In the genomic region with DNA sequence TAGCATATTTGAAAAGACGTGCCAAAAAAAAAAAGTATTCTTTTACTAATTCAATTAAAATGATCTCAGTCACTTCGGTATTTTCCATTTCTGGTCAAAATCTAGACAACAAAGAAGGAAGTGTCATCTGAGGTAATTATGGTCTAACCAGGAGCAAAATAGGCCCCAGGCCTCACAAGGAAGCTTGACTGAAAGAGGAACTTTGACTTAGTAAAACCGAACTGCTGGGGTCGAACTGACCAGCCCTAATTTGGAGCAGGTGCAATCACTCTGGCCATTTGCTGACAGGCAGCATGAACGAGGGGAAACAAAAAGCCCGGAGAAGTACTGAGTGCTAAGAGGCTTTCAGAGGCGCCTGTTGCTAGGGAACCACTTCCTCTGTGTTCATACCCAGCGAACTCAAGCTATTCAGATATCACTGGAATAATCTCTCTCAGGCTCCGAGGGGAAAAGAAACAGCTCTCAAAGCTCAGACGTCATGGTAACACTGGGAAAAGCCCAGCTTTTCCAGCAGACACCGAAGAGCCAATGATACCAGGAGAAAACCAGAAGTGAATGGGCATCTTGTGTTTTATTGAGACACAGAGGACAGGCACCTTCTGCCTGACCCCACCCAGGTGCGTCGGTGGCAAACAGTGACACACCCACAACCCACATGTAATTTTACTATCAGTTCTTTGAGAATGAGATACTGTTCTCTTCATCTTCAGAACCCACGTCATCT, we compare ENCODE assay signal across 8 cellular contexts.
A peak's percentile ranks its signal among the peaks of the same experiment; 100 is the strongest.
DNase-seq lines count a peak whose midpoint lies in the region; ATAC-seq, FAIRE-seq and TF ChIP-seq lines count a peak whose summit lies in the region.

No MANE protein-coding gene starts in this region.

- H3K27ac ChIP-seq in Peyer's patch (peak overlapping the region; percentile 79 to 84 (median 82)), pancreas (peak overlapping the region in 2 of 4 donors; percentile 62 to 73), temporal lobe (ENCODE audit: low read depth, low read length) (peak overlapping the region; percentile 50)

- no peaks in the 10 kb centered on the region for H3K27me3 ChIP-seq in Peyer's patch
- no peaks in the 10 kb centered on the region for H3K27me3 ChIP-seq in pancreas

- 51% methylated on average over 14 of the region's 14 CpGs for WGBS in pancreas, 2 donors

- H3K4me3 ChIP-seq in Peyer's patch (peak overlapping the region in 3 of 4 donors; percentile 4 to 36 (median 19)), pancreas (peak overlapping the region in 1 of 4 donors; percentile 2)

- intact Hi-C loops in pancreas (cut with DNase I): no loop called here

- TF ChIP-seq CTCF in Peyer's patch (IDR thresholded peaks at IDR 0.05) (no peak), pancreas (IDR thresholded peaks at IDR 0.05) (no peak)

- FAIRE-seq in pancreas (lab: Jason Lieb, UNC): peak; percentile 54

- H3K36me3 ChIP-seq in Peyer's patch (no peaks in the 10 kb centered on the region), pancreas (no peaks in the 10 kb centered on the region)

- DNase-seq in C1 segment of cervical spinal cord (lab: John Stamatoyannopoulos, UW) (peak in 12 of 14 donors; percentile 8 to 69 (median 45)), Peyer's patch (peak; percentile 59 to 91 (median 86)), glomerular endothelial cell (ENCODE audit: extremely low read depth, low read depth, low spot score) (peak; percentile 66), pancreas (peak in 3 of 6 donors; percentile 19 to 69 (median 35))
- DNase-seq in activated effector memory CD4-positive, alpha-beta T cell treated with anti-CD3 and anti-CD28 coated beads, Interleukin-2, amount 50 U/mL, for 16 hours: peak; percentile 89

- H3K4me1 ChIP-seq in Peyer's patch: peaks cover 0 to 17% (median 8%) of the 10 kb centered on the region in 4 donors
- H3K4me1 ChIP-seq in pancreas: peaks cover 8 to 15% (median 11%) of the 10 kb centered on the region in 3 donors

- TF ChIP-seq POLR2A in Peyer's patch (IDR thresholded peaks at IDR 0.05): no peak

- ATAC-seq in GM19328 (IDR thresholded peaks at IDR 0.05; ENCODE audit: unreplicated experiment): peak; percentile 90
- peak; percentile 88 for ATAC-seq in HG03457 (IDR thresholded peaks at IDR 0.05; ENCODE audit: unreplicated experiment)
- ATAC-seq in pancreas: peak in 3 of 4 donors; percentile 82 to 92 (median 84)

- H3K9me3 ChIP-seq in Peyer's patch (no peaks in the 10 kb centered on the region), pancreas (no peaks in the 10 kb centered on the region)
